12 cellular contexts compared by ENCODE assay signal in the genomic region with DNA sequence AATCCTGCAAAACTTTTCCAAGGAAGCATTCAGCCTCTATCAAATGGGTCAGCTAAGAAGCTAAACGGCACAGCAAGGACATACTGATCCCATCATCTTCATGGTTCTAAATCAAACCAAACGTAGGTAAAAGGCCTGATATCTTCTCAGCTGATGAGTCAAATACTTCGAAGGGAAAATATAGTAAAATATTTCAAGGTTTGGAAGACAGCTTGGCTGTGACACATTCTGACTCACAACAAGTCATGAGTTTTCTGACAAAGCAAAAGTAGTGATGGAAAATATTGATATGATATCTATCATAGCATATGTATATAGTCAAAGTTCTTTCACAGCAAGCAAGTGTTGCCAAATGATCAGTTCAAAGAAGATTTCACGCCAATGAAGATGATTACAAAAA.
DNase-seq lines count a peak whose midpoint lies in the region; ATAC-seq and TF ChIP-seq lines count a peak whose summit lies in the region.
"Had no signal": no experiment of that assay in that cellular context is flagged by ENCODE, and none has a peak within 500 bp of the region (broad histone marks: within the 10 kb centered on the region; RNA-seq: fewer than 3 reads in every experiment).

No MANE protein-coding gene starts in this region.

- H3K27ac Mint-ChIP-seq in activated naive CD8-positive, alpha-beta T cell, result peak overlapping the region; percentile 91

- CTCF ChIA-PET in AG04449 (lab: Yijun Ruan, JAX), result interaction anchor here (1.1 to 1.8 kb wide), 6 partner anchors 9 to 649 kb away, joined by 3 to 9 read pairs (median 4); no protein-coding TSS in a partner anchor

- H3K4me1 Mint-ChIP-seq in activated naive CD8-positive, alpha-beta T cell (ENCODE audit: low read depth), result peaks cover 94% of the 10 kb centered on the region

- in situ Hi-C loops in KBM-7 (cut with MboI; ENCODE audit: low pct_unique_long_range_greater_than_20kb, low sequenced_read_pairs), result no loop called here

- no peak for ATAC-seq in GM19351 (IDR thresholded peaks at IDR 0.05; ENCODE audit: unreplicated experiment)
- ATAC-seq: lower lobe of right lung had no signal

- H3K9me3 Mint-ChIP-seq in activated naive CD8-positive, alpha-beta T cell (ENCODE audit: low read depth), result no peaks in the 10 kb centered on the region
- H3K9me3 Mint-ChIP-seq: activated CD4-positive, alpha-beta T cell treated with anti-CD3 and anti-CD28 coated beads, Interleukin-2, amount 10 ng/mL, durations not matched to agents 7 days and 5 days had no signal

- peak overlapping the region; percentile 58 for H3K4me3 Mint-ChIP-seq in activated naive CD8-positive, alpha-beta T cell
- H3K4me3 Mint-ChIP-seq: activated CD4-positive, alpha-beta T cell treated with anti-CD3 and anti-CD28 coated beads, Interleukin-2, amount 10 ng/mL, durations not matched to agents 7 days and 5 days had no signal

- POLR2A ChIA-PET in AG04449 (lab: Yijun Ruan, JAX), result interaction anchor here (0.5 to 0.6 kb wide), 2 partner anchors 26 to 31 kb away, joined by 3 to 4 read pairs; a partner anchor contains a TSS

- peak; percentile 31 for DNase-seq in AG04449 (ENCODE audit: low read depth, low spot score)
- peak; percentile 49 for DNase-seq in HPDE6-E6E7 (ENCODE audit: extremely low spot score)
- DNase-seq in glomerular visceral epithelial cell (ENCODE audit: extremely low spot score), result peak; percentile 52
- DNase-seq in KBM-7, result no peak
- no peak for DNase-seq in superior temporal gyrus (ENCODE audit: extremely low spot score)
- no peak for DNase-seq in UCSD-AML1 (lab: John Stamatoyannopoulos, UW; ENCODE audit: unreplicated experiment)
- DNase-seq: activated CD4-positive, alpha-beta T cell treated with anti-CD3 and anti-CD28 coated beads, Interleukin-2, amount 10 ng/mL, durations not matched to agents 7 days and 5 days; Karpas-422; lower lobe of right lung had no signal

- H3K36me3 Mint-ChIP-seq in activated naive CD8-positive, alpha-beta T cell, result peaks cover 14% of the 10 kb centered on the region

- TF ChIP-seq CTCF in AG04449 (IDR thresholded peaks at IDR 0.05; ENCODE audit: insufficient read depth, low read length, missing control alignments), result no peak

- no peaks in the 10 kb centered on the region for H3K27me3 Mint-ChIP-seq in activated naive CD8-positive, alpha-beta T cell
- H3K27me3 Mint-ChIP-seq: activated CD4-positive, alpha-beta T cell treated with anti-CD3 and anti-CD28 coated beads, Interleukin-2, amount 10 ng/mL, durations not matched to agents 7 days and 5 days had no signal

- H3K4me3 ChIP-seq in AG04449 (ENCODE audit: low read depth, low read length), result no peak overlapping the region
- H3K4me3 ChIP-seq: lower lobe of right lung, thoracic aorta had no signal

Comparison
In these comparisons a context has a peak if more than half of its experiments do, and no peak if none do; other contexts are left out.
1. DNase-seq: peak in AG04449 (single experiment), HPDE6-E6E7 (single experiment) and glomerular visceral epithelial cell (single experiment); none in KBM-7 (single experiment), superior temporal gyrus (single experiment) and UCSD-AML1 (single experiment).